Comparison of ENCODE assay signal across 8 cellular contexts in the genomic region with DNA sequence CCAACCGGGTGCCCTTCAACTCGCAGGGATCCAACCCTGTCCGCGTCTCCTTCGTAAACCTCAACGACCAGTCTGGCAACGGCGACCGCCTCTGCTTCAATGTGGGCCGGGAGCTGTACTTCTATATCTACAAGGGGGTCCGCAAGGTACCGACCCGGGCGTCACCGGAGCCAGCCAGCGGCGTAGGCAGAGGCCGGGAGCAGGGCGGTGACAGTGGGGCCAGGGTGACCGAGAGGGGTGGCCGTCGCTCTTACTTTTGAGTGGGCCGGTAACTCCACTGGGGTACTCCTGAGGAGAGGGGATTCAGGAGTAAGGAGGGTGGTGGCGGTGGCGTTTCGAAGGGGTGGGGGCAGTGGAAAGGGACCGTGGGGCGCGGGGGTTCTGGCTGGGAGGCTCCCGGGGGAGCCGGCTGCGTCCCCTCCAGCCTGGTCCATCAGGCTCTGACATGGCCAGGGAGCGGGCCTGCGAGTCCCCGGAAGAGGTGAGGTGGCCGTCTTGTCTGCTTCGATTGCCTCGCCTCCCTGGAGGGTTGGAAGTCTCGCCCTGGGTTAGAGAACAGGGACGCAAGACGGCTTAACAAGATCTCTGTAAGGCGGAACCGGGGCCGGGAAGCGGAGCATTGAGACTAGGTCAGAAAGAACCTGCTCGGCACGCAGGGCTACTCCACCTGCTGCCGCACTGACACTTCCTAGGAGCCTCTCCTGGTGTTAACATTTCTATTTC. TPM values are rescaled to one million over a fixed set of nuclear protein-coding genes. Genes with fewer than 3 reads are reported as not detected.
DNase-seq lines count a peak whose midpoint lies in the region; ATAC-seq, FAIRE-seq and TF ChIP-seq lines count a peak whose summit lies in the region.

No MANE protein-coding gene starts in this region.

- peak; percentile 22 for ATAC-seq in GM18867 (IDR thresholded peaks at IDR 0.05; ENCODE audit: unreplicated experiment)
- peak; percentile 7 for ATAC-seq in HG03108 (IDR thresholded peaks at IDR 0.05; ENCODE audit: unreplicated experiment)

- H4K20me1 ChIP-seq in SU-DHL-6 (ENCODE audit: low read depth, low read length) = no peaks in the 10 kb centered on the region

- POLR2A ChIA-PET in AG04450 (lab: Yijun Ruan, JAX) = no interaction called here

- H3K4me2 ChIP-seq in SU-DHL-6 (ENCODE audit: low read depth, low read length, poor library complexity, severe bottlenecking) = peak overlapping the region; percentile 85

- FAIRE-seq in small intestine (lab: Jason Lieb, UNC) = no peak

- 1% methylated on average over 46 to 48 of the region's 48 CpGs for WGBS in small intestine, 3 donors

- in situ Hi-C loops in astrocyte of the spinal cord (cut with HindIII; ENCODE audit: low sequenced_read_pairs) = no loop called here

- H3K27me3 ChIP-seq in AG04450 (ENCODE audit: control insufficient read depth, insufficient read depth, low read length) (no peaks in the 10 kb centered on the region), SU-DHL-6 (ENCODE audit: low read length) (no peaks in the 10 kb centered on the region), small intestine (ENCODE audit: control insufficient read depth in 2 of 2, insufficient read depth in 2 of 2, low read length in 2 of 2) (no peaks in the 10 kb centered on the region)

- H3K27ac ChIP-seq in AG04450 (ENCODE audit: low read depth, low read length) (peak overlapping the region; percentile 47), SU-DHL-6 (ENCODE audit: low read depth, low read length) (peak overlapping the region; percentile 53), small intestine (ENCODE audit: low read depth in 1 of 2, low read length in 1 of 2) (peak overlapping the region; percentile 82)

- peaks cover 62% of the 10 kb centered on the region for H3K79me2 ChIP-seq in SU-DHL-6 (ENCODE audit: insufficient read depth, low read length)

- peak overlapping the region; percentile 95 for H3K4me3 ChIP-seq in AG04450 (ENCODE audit: low read depth, low read length)
- H3K4me3 ChIP-seq in SU-DHL-6 (ENCODE audit: insufficient read depth, low read length, poor library complexity, severe bottlenecking) = peak overlapping the region; percentile 90
- H3K4me3 ChIP-seq in astrocyte of the spinal cord (ENCODE audit: low read depth, low read length) = peak overlapping the region; percentile 99
- H3K4me3 ChIP-seq in iPS-18c (ENCODE audit: insufficient read depth, low read depth, low read length) = peak overlapping the region; percentile 98
- peak overlapping the region; percentile 90 to 95 for H3K4me3 ChIP-seq in small intestine (ENCODE audit: low read depth in 1 of 2, low read length in 2 of 2)

- peak overlapping the region; percentile 87 for H2AFZ ChIP-seq in SU-DHL-6 (ENCODE audit: low read depth, low read length, severe bottlenecking)

- H3K9me3 ChIP-seq in AG04450 (ENCODE audit: control insufficient read depth, insufficient read depth, low read length) (no peaks in the 10 kb centered on the region; the same call in 1 of the 2 replicates), SU-DHL-6 (ENCODE audit: insufficient read depth, low read length) (no peaks in the 10 kb centered on the region), iPS-18c (ENCODE audit: control insufficient read depth, insufficient read depth, low read length) (no peaks in the 10 kb centered on the region), small intestine (ENCODE audit: control insufficient read depth, low read depth) (no peaks in the 10 kb centered on the region)

- DNase-seq in AG04450 (ENCODE audit: low read depth, low spot score) (no peak), astrocyte of the spinal cord (ENCODE audit: low read depth, low spot score) (peak; percentile 9), small intestine (peak; percentile 54), amniotic stem cell (lab: John Stamatoyannopoulos, UW) (no peak)

- no peaks in the 10 kb centered on the region for H3K9me2 ChIP-seq in SU-DHL-6 (replicated peaks; ENCODE audit: insufficient read depth, low read length)

- no peaks in the 10 kb centered on the region; the same call in 1 of the 2 replicates for H3F3A ChIP-seq in SU-DHL-6 (ENCODE audit: insufficient read depth)

- CTCF ChIA-PET in AG04450 (lab: Charles Lee) = no interaction called here

- peak overlapping the region; percentile 90 for H3K9ac ChIP-seq in SU-DHL-6 (ENCODE audit: low read length)

- no peaks in the 10 kb centered on the region for H3K4me1 ChIP-seq in small intestine (ENCODE audit: control insufficient read depth in 2 of 2, insufficient read depth in 1 of 2, low read depth in 1 of 2, low read length in 1 of 2)

- TF ChIP-seq CTCF in AG04450 (IDR thresholded peaks at IDR 0.05; ENCODE audit: low read depth, low read length) (no peak), SU-DHL-6 (IDR thresholded peaks at IDR 0.05; ENCODE audit: insufficient read depth, low read length, poor library complexity, severe bottlenecking) (no peak), astrocyte of the spinal cord (IDR thresholded peaks at IDR 0.05; ENCODE audit: low read depth, low read length) (no peak)

- H3K36me3 ChIP-seq in SU-DHL-6 (ENCODE audit: low read length) (no peaks in the 10 kb centered on the region; the same call in 1 of the 2 replicates), small intestine (ENCODE audit: control insufficient read depth in 2 of 2, insufficient read depth in 2 of 2, low read length in 2 of 2) (peaks cover 0 to 3% of the 10 kb centered on the region in 2 donors)

RNA-seq across cellular contexts. Expression of a gene that starts 0.5 kb away (rescaled TPM):
- polyA plus RNA-seq in AG04450 (2011; rRNA removed) (14.2 and 16.6 TPM in 2 replicates), small intestine (10 to 100 TPM; 14.6 to 33.1 (median 23.0) TPM)
- 32.7 and 35.1 TPM in 2 replicates for polyA minus RNA-seq in AG04450 (2011; rRNA and poly(A)+ RNA removed)

RNA-seq across cellular contexts. Expression of a gene that starts 53.3 kb away (rescaled TPM):
- polyA plus RNA-seq in AG04450 (2011; rRNA removed) = 543 and 822 TPM in 2 replicates
- polyA minus RNA-seq in AG04450 (2011; rRNA and poly(A)+ RNA removed) = 356 and 425 TPM in 2 replicates
- 100 to 1,000 TPM; 169 to 426 (median 185) TPM for polyA plus RNA-seq in small intestine

Comparison
In these comparisons a context has a peak if more than half of its experiments do, and no peak if none do; other contexts are left out.
1. DNase-seq: peak in astrocyte of the spinal cord (single experiment) and small intestine (single experiment); none in AG04450 (single experiment) and amniotic stem cell (single experiment).
2. Peak in every context shown above with its lines, with median percentiles within 50 percentile points of each other: H3K27ac ChIP-seq and H3K4me3 ChIP-seq.